14 cellular contexts compared by ENCODE assay signal in genomic region chr15:87597346-87598052, GRCh38.
DNase-seq lines count a peak whose midpoint lies in the region; FAIRE-seq and TF ChIP-seq lines count a peak whose summit lies in the region.
"Had no signal": no experiment of that assay in that cellular context is flagged by ENCODE, and none has a peak within 500 bp of the region (broad histone marks: within the 10 kb centered on the region; RNA-seq: fewer than 3 reads in every experiment).

No MANE protein-coding gene starts in this region.

- no peak overlapping the region for H2BK15ac ChIP-seq in H1 (ENCODE audit: low read length)

- H3K79me2 ChIP-seq in ACC112 (ENCODE audit: control insufficient read depth, insufficient read depth, low read length, unreplicated experiment) (no peaks in the 10 kb centered on the region), H1 (ENCODE audit: control insufficient read depth in 1 of 2, insufficient read depth in 2 of 2, low read length in 2 of 2) (no peaks in the 10 kb centered on the region)

- H4K20me1 ChIP-seq in H1 (replicated peaks in 1 of 2; ENCODE audit: control insufficient read depth in 1 of 2, insufficient read depth in 2 of 2, low read length in 2 of 2), result no peaks in the 10 kb centered on the region

- H3K27ac ChIP-seq in ACC112 (ENCODE audit: low read depth, low read length) (no peak overlapping the region), H1 (ENCODE audit: low read depth, low read length) (no peak overlapping the region)
- H3K27ac ChIP-seq: tibial nerve had no signal

- H3K14ac ChIP-seq in H1 (ENCODE audit: insufficient read length), result no peak overlapping the region

- no peak overlapping the region for H4K91ac ChIP-seq in H1 (replicated peaks; ENCODE audit: insufficient read length, low read length)

- WGBS in H1 (ENCODE audit: extremely low coverage in 1 of 2, insufficient coverage in 1 of 2, insufficient read length in 1 of 2, insufficient replicate concordance in 2 of 2, low coverage in 1 of 2, low lambda C conversion rate in 2 of 2, missing lambda C conversion rate in 1 of 2), 2 experiments, result 90% methylated on average over 2 of the region's 2 CpGs; no CpG with 5 or more reads in 1 of the 2 experiments

- POLR2A ChIA-PET in H1 (lab: Charles Lee; ENCODE audit: partially characterized antibody), result no interaction called here

- no peak overlapping the region for H3K4me3 ChIP-seq in ACC112 (ENCODE audit: low read depth, low read length)
- H3K4me3 ChIP-seq in H1 (ENCODE audit: extremely low read depth in 1 of 4, insufficient read depth in 2 of 4, low read depth in 3 of 4, low read length in 4 of 4), result no peak overlapping the region
- H3K4me3 ChIP-seq: tibial nerve had no signal

- TF ChIP-seq CTCF in H1 (IDR thresholded peaks at IDR 0.05; ENCODE audit: control extremely low read depth in 1 of 3, insufficient read depth in 1 of 3, low read depth in 1 of 3, low read length in 3 of 3), result no peak

- no peak overlapping the region for H3K4ac ChIP-seq in H1 (replicated peaks; ENCODE audit: insufficient read length, low read depth, low read length)

- no peak for TF ChIP-seq RAD21 in H1 (IDR thresholded peaks at IDR 0.05 in 1 of 2, conservative IDR thresholded peaks at IDR 0.05 in 1 of 2; ENCODE audit: low read depth in 2 of 2, low read length in 2 of 2)

- H2AFZ ChIP-seq in ACC112 (ENCODE audit: low read length, unreplicated experiment), result peak overlapping the region; percentile 5
- H2AFZ ChIP-seq in H1 (ENCODE audit: low read length), result peak overlapping the region; percentile 92

- no peak overlapping the region for H4K8ac ChIP-seq in H1 (ENCODE audit: extremely low read depth, insufficient read depth, low read length)

- no peak overlapping the region for H2BK5ac ChIP-seq in H1 (ENCODE audit: low read depth, low read length)

- no peak overlapping the region for H2BK120ac ChIP-seq in H1 (replicated peaks; ENCODE audit: low read depth, low read length)

- no peaks in the 10 kb centered on the region for H3K9me3 ChIP-seq in H1 (ENCODE audit: insufficient read depth in 2 of 2, low read depth in 1 of 2, low read length in 1 of 2)
- H3K9me3 ChIP-seq: tibial nerve had no signal

- H2AK5ac ChIP-seq in H1 (ENCODE audit: low read depth, low read length), result no peak overlapping the region

- H3K4me1 ChIP-seq in ACC112 (ENCODE audit: control insufficient read depth, insufficient read depth, low read length, unreplicated experiment) (no peaks in the 10 kb centered on the region), H1 (replicated peaks in 1 of 4; ENCODE audit: control insufficient read depth in 3 of 4, insufficient read depth in 4 of 4, low read length in 3 of 4) (no peaks in the 10 kb centered on the region)

- CTCF ChIA-PET in H1 (lab: Charles Lee; ENCODE audit: partially characterized antibody), result interaction anchor here (1.0 kb wide), 1 partner anchor 10 kb away, joined by 3 read pairs; no protein-coding TSS in a partner anchor

- H3K23ac ChIP-seq in H1 (ENCODE audit: insufficient read length), result no peak overlapping the region

- no peak for FAIRE-seq in H1 (lab: Jason Lieb, UNC)
- FAIRE-seq: D721Med had no signal

- no peak overlapping the region for H3K18ac ChIP-seq in H1 (ENCODE audit: extremely low read depth, low read length)

- no peaks in the 10 kb centered on the region for H3K23me2 ChIP-seq in H1 (ENCODE audit: low read depth, low read length)

- H3K56ac ChIP-seq in H1 (replicated peaks; ENCODE audit: insufficient read length, low read depth, low read length), result no peak overlapping the region

- DNase-seq in EL (peak; percentile 22), OCI-M1 (lab: John Stamatoyannopoulos, UW) (peak; percentile 92), H1 (ENCODE audit: low read depth in 1 of 2, low spot score in 2 of 2) (no peak), NCI-H345 treated with DMSO at 0.1 percent for 48 hours (lab: John Stamatoyannopoulos, UW; ENCODE audit: unreplicated experiment) (no peak), cerebellar nuclear complex (lab: John Stamatoyannopoulos, UW) (no peak), NCI-H748 treated with DMSO at 0.1 percent for 48 hours (lab: John Stamatoyannopoulos, UW) (no peak), amygdala (lab: John Stamatoyannopoulos, UW) (no peak)
- DNase-seq: activated effector memory CD4-positive, alpha-beta T cell treated with anti-CD3 and anti-CD28 coated beads, Interleukin-2, amount 50 U/mL, for 16 hours; endodermal cell; NCI-H2081 treated with DMSO at 0.1 percent for 48 hours; stimulated activated CD4-positive, alpha-beta T cell treated with anti-CD3 and anti-CD28 coated beads, Interleukin-4, amount 100 ng/mL, for 1 hour had no signal

- no peak for TF ChIP-seq EP300 in H1 (IDR thresholded peaks at IDR 0.05; ENCODE audit: borderline replicate concordance in 1 of 2, low read depth in 2 of 2, low read length in 2 of 2)

- TF ChIP-seq POLR2A in H1 (IDR thresholded peaks at IDR 0.05; ENCODE audit: control extremely low read depth in 1 of 2, low read depth in 2 of 2, low read length in 2 of 2), result no peak

- no peak overlapping the region for H3K4me2 ChIP-seq in H1 (ENCODE audit: insufficient read depth in 1 of 2, low read depth in 2 of 2, low read length in 2 of 2)

- no peak overlapping the region for H2BK12ac ChIP-seq in H1 (ENCODE audit: low read depth, low read length)

- H3K79me1 ChIP-seq in H1 (ENCODE audit: low read depth, low read length), result no peaks in the 10 kb centered on the region

- no peak overlapping the region for H3K9ac ChIP-seq in H1 (replicated peaks in 1 of 4; ENCODE audit: extremely low read depth in 1 of 4, low read depth in 3 of 4, low read length in 3 of 4)

- no peak overlapping the region for H4K5ac ChIP-seq in H1 (ENCODE audit: insufficient read length, low read depth, low read length)

- H3K27me3 ChIP-seq in ACC112 (ENCODE audit: insufficient read depth, low read length) (no peaks in the 10 kb centered on the region), H1 (replicated peaks in 1 of 4; ENCODE audit: control insufficient read depth in 3 of 4, extremely low read depth in 1 of 4, insufficient read depth in 3 of 4, low read length in 3 of 4) (no peaks in the 10 kb centered on the region)
- H3K27me3 ChIP-seq: tibial nerve had no signal

- H2BK20ac ChIP-seq in H1 (ENCODE audit: low read length), result no peak overlapping the region

- no peaks in the 10 kb centered on the region for H3K36me3 ChIP-seq in ACC112 (ENCODE audit: insufficient read depth, low read length)
- no peaks in the 10 kb centered on the region for H3K36me3 ChIP-seq in H1 (ENCODE audit: control insufficient read depth in 2 of 4, insufficient read depth in 4 of 4, low read length in 3 of 4)
- H3K36me3 ChIP-seq: tibial nerve had no signal

TF ChIP-seq in H1, 55 proteins besides CTCF, POLR2A, EP300 and RAD21:
- TF ChIP-seq SP4 (IDR thresholded peaks at IDR 0.05; ENCODE audit: low read length) (no peak), E2F6 (IDR thresholded peaks at IDR 0.05) (no peak), TEAD4 (IDR thresholded peaks at IDR 0.05; ENCODE audit: low read depth, low read length) (no peak), MAFK (IDR thresholded peaks at IDR 0.05; ENCODE audit: low read depth, low read length) (no peak), USF2 (IDR thresholded peaks at IDR 0.05; ENCODE audit: low read length) (no peak), BRCA1 (IDR thresholded peaks at IDR 0.05; ENCODE audit: low read depth, low read length) (no peak), HDAC2 (IDR thresholded peaks at IDR 0.05; ENCODE audit: borderline replicate concordance in 1 of 2, low read depth in 2 of 2, low read length in 2 of 2) (no peak)

Comparison
In these comparisons a context has a peak if more than half of its experiments do, and no peak if none do; other contexts are left out.
1. DNase-seq: peak in EL (single experiment) and OCI-M1 (single experiment); none in H1 (0 of 2), NCI-H345 treated with DMSO at 0.1 percent for 48 hours (single experiment), cerebellar nuclear complex (0 of 2), NCI-H748 treated with DMSO at 0.1 percent for 48 hours (single experiment) and amygdala (0 of 56).